ENCODE assay signal across 26 cellular contexts in genomic region chr5:1464511-1464910, GRCh38. TPM values are rescaled to one million over a fixed set of nuclear protein-coding genes. Genes with fewer than 3 reads are reported as not detected.
"Had no signal": no experiment of that assay in that cellular context is flagged by ENCODE, and none has a peak within 500 bp of the region (broad histone marks: within the 10 kb centered on the region; RNA-seq: fewer than 3 reads in every experiment).

No MANE protein-coding gene starts in this region.

- H3K27me3 ChIP-seq: body of pancreas, left lung, testis, vagina had no signal

- H3K79me2 ChIP-seq: parathyroid adenoma had no signal

- H3K9ac ChIP-seq: parathyroid adenoma had no signal

- DNase-seq: activated B cell treated with CpG ODN at 0.5 μM for 24 hours; activated CD4-positive, alpha-beta memory T cell treated with anti-CD3 and anti-CD28 coated beads for 36 hours; activated CD4-positive, alpha-beta T cell treated with anti-CD3 and anti-CD28 coated beads for 4 hours; anterior cingulate cortex; body of pancreas; effector CD4-positive, alpha-beta T cell; foreskin melanocyte; hippocampal formation; kidney glomerular epithelial cell; right cardiac atrium; stimulated activated CD4-positive, alpha-beta T cell treated with anti-CD3 and anti-CD28 coated beads, Interleukin-1b, Interleukin-23, amount 100 ng/mL, for 48 hours; testis; trophoblast cell had no signal

- H3K27me3 Mint-ChIP-seq: activated B cell treated with CpG ODN at 0.5 μM for 24 hours; activated CD4-positive, alpha-beta memory T cell treated with anti-CD3 and anti-CD28 coated beads for 36 hours; activated naive CD4-positive, alpha-beta T cell treated with anti-CD3 and anti-CD28 coated beads, Interleukin-2, amount 50 U/mL, for 24 hours; dendritic cell treated with granulocyte-macrophage colony-stimulating factor and Interleukin-4, amounts not matched to agents 40 ng/mL and 50 ng/mL, for 4 days had no signal

- ATAC-seq: body of pancreas, esophagus mucosa, left lung, right cardiac atrium had no signal

- H3K9me3 ChIP-seq: body of pancreas, left lung, testis, vagina had no signal

- H3K4me3 ChIP-seq: body of pancreas, left lung, skin epidermis, testis, vagina had no signal

- H2AFZ ChIP-seq: parathyroid adenoma had no signal

- H3K4me1 Mint-ChIP-seq: activated naive CD4-positive, alpha-beta T cell treated with anti-CD3 and anti-CD28 coated beads, Interleukin-2, amount 50 U/mL, for 24 hours; nephron had no signal

- H3K4me3 Mint-ChIP-seq: activated B cell treated with CpG ODN at 0.5 μM for 24 hours; activated CD4-positive, alpha-beta memory T cell treated with anti-CD3 and anti-CD28 coated beads for 36 hours; activated naive CD4-positive, alpha-beta T cell treated with anti-CD3 and anti-CD28 coated beads, Interleukin-2, amount 50 U/mL, for 24 hours; dendritic cell treated with granulocyte-macrophage colony-stimulating factor and Interleukin-4, amounts not matched to agents 40 ng/mL and 50 ng/mL, for 4 days; nephron had no signal

- H3K27ac Mint-ChIP-seq: activated B cell treated with CpG ODN at 0.5 μM for 24 hours; activated CD4-positive, alpha-beta memory T cell treated with anti-CD3 and anti-CD28 coated beads for 36 hours; activated naive CD4-positive, alpha-beta T cell treated with anti-CD3 and anti-CD28 coated beads, Interleukin-2, amount 50 U/mL, for 24 hours; dendritic cell treated with granulocyte-macrophage colony-stimulating factor and Interleukin-4, amounts not matched to agents 40 ng/mL and 50 ng/mL, for 4 days; nephron had no signal

- H3K27ac ChIP-seq: body of pancreas, left lung, parathyroid adenoma, skin epidermis, testis, vagina had no signal

- H3K4me1 ChIP-seq: body of pancreas, left lung, parathyroid adenoma, testis, vagina had no signal

- H3K9me3 Mint-ChIP-seq: activated naive CD4-positive, alpha-beta T cell treated with anti-CD3 and anti-CD28 coated beads, Interleukin-2, amount 50 U/mL, for 24 hours; nephron had no signal

RNA-seq across cellular contexts. Expression of gene SLC6A3, which starts 19.3 kb away (rescaled TPM):
- total RNA-seq: activated CD4-positive, alpha-beta memory T cell treated with anti-CD3 and anti-CD28 coated beads for 36 hours; body of pancreas; chondrocyte; lung microvascular endothelial cell; mononuclear cell; pulmonary artery endothelial cell; right cardiac atrium; T-helper 1 cell treated with Interleukin-12 subunit alpha and Interleukin-12 subunit beta and Interleukin-4 antibody, amounts not matched to agents 30 ng/mL and 1 ng/mL, for 36 hours had no signal
- polyA plus RNA-seq: right cardiac atrium had no signal
